In the genomic region with DNA sequence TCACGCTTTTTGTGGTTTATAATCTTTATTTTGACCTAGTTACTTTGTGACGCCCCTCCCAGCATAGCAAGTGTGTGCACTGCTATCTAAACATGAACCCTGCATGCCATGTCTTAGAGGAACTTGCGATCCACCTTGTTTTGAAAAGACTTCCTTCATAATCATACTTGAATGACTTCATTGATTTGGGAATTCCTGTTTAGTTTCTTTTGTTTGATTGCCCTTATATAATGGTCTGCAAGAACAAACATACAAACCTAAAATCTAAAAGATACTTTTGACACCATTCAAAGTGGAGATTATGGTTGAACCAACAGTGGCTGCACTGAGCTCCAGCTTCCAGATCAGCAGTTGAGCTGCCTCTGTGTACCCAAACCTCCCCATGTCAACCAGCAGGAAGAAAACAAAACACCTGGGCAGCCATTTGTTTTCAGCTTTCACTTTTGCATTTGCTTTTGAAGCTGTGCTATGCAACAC, we compare ENCODE assay signal across 1 cellular context.
TF ChIP-seq lines count a peak whose summit lies in the region.

No MANE protein-coding gene starts in this region.

TF ChIP-seq in SK-N-SH, 30 proteins besides CTCF, POLR2A, EP300 and RAD21 (continued from another document):
- TF ChIP-seq ZBTB33 (IDR thresholded peaks at IDR 0.05; ENCODE audit: borderline replicate concordance, low read depth) (no peak), YY1 (IDR thresholded peaks at IDR 0.05; ENCODE audit: low read depth) (no peak), EZH2phosphoT487 (IDR thresholded peaks at IDR 0.05; ENCODE audit: borderline replicate concordance, low read depth) (no peak), TCF12 (IDR thresholded peaks at IDR 0.05) (no peak), SIN3A (IDR thresholded peaks at IDR 0.05; ENCODE audit: borderline replicate concordance, low read depth, low read length) (no peak), POLR2AphosphoS5 (IDR thresholded peaks at IDR 0.05; ENCODE audit: low read depth, low read length) (no peak), GATA2 (CRISPR knock-in tag; IDR thresholded peaks at IDR 0.05) (no peak), FOXM1 (IDR thresholded peaks at IDR 0.05; ENCODE audit: low read depth) (no peak), USF2 (IDR thresholded peaks at IDR 0.05; ENCODE audit: borderline replicate concordance, low read depth, low read length) (no peak)
- TF ChIP-seq, protein P1, sequence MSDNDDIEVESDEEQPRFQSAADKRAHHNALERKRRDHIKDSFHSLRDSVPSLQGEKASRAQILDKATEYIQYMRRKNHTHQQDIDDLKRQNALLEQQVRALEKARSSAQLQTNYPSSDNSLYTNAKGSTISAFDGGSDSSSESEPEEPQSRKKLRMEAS (IDR thresholded peaks at IDR 0.05; ENCODE audit: low read depth), result no peak
